ENCODE assay signal across 17 cellular contexts in the genomic region with DNA sequence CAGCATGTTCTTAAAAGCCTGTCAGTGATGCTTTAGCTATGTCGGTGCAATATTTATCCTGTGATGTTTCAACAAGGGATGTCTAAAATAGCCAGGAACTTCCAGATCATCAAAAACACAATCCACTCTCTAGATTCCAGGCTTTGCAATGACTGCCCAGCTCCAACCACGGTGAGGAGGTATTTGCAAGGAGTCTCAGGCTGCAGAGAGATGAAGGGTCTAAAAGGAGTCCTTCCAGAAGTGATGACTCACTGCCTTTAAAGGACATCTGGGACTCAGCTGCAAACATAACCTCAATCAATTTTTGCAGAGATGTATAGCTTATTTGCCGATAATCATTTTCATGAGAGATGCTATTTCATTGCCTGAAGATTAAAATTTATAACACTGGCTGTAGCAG.
"Had no signal": no experiment of that assay in that cellular context is flagged by ENCODE, and none has a peak within 500 bp of the region (broad histone marks: within the 10 kb centered on the region; RNA-seq: fewer than 3 reads in every experiment).

No MANE protein-coding gene starts in this region.

- H3K4me3 ChIP-seq: tibial artery, uterus had no signal

- H3K9me3 Mint-ChIP-seq: activated CD4-positive, alpha-beta T cell treated with anti-CD3 and anti-CD28 coated beads, Interleukin-2, amount 10 ng/mL, durations not matched to agents 7 days and 5 days; activated T-helper 2 cell treated with anti-CD3 and anti-CD28 coated beads, Interferon-gamma antibody, Interleukin-2, Interleukin-4, amounts not matched to agents 10 μg/mL and 5 μg/mL and 100 μg/mL, durations not matched to agents 14 hours and 24 hours and 36 hours had no signal

- H3K27ac Mint-ChIP-seq: activated CD4-positive, alpha-beta T cell treated with anti-CD3 and anti-CD28 coated beads, Interleukin-2, amount 10 ng/mL, durations not matched to agents 7 days and 5 days; activated T-helper 2 cell treated with anti-CD3 and anti-CD28 coated beads, Interferon-gamma antibody, Interleukin-2, Interleukin-4, amounts not matched to agents 10 μg/mL and 5 μg/mL and 100 μg/mL, durations not matched to agents 14 hours and 24 hours and 36 hours; endodermal cell; mesothelial cell of epicardium had no signal

- DNase-seq: activated CD4-positive, alpha-beta T cell treated with anti-CD3 and anti-CD28 coated beads, Interleukin-2, amount 10 ng/mL, durations not matched to agents 7 days and 5 days; activated CD4-positive, CD25-positive, alpha-beta regulatory T cell; activated naive CD4-positive, alpha-beta T cell treated with anti-CD3 and anti-CD28 coated beads, Interleukin-2, amount 50 U/mL, for 16 hours; activated T-cell treated with anti-CD3 and anti-CD28 coated beads for 4 hours; cerebellar nuclear complex; endodermal cell; erythroblast; foreskin melanocyte; kidney; left ventricle myocardium superior; small intestine; T-helper 2 cell; tibial artery; uterus had no signal

- ATAC-seq: left ventricle myocardium superior had no signal

- H3K4me3 Mint-ChIP-seq: activated CD4-positive, alpha-beta T cell treated with anti-CD3 and anti-CD28 coated beads, Interleukin-2, amount 10 ng/mL, durations not matched to agents 7 days and 5 days; endodermal cell; mesothelial cell of epicardium had no signal

- FAIRE-seq: kidney, small intestine, TTC549 had no signal

- H3K4me1 Mint-ChIP-seq: activated CD4-positive, alpha-beta T cell treated with anti-CD3 and anti-CD28 coated beads, Interleukin-2, amount 10 ng/mL, durations not matched to agents 7 days and 5 days; endodermal cell had no signal
